Comparison of ENCODE assay signal across 1 cellular context in the genomic region with DNA sequence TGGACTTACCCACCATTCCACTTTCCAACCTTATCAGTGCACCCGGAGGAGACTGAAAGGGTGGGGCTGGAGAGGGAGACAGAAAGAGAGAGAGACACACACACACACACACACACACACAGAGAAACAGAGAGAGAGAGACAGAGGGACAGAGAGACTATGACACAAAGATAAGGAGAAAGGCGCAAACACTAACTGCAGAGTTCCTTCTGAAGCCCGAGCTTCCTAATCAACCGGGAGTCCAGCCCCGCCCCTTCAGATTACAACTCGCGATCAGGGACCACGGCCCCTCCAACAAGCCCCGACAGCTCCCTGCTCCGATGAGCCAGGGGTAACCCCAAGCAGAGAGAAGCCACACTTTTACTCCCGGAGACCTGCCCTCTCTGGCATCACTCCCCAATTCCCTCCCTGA.
TF ChIP-seq lines count a peak whose summit lies in the region.

No MANE protein-coding gene starts in this region.

TF ChIP-seq in K562, 482 proteins besides CTCF, POLR2A, EP300 and RAD21 (continues in another document):
- TF ChIP-seq CTCFL (IDR thresholded peaks at IDR 0.05; ENCODE audit: borderline replicate concordance, insufficient read depth, low read depth, low read length, poor library complexity, severe bottlenecking) (no peak), ZNF699 (CRISPR knock-in tag; IDR thresholded peaks at IDR 0.05; ENCODE audit: insufficient replicate concordance) (no peak), ZNF212 (CRISPR knock-in tag; IDR thresholded peaks at IDR 0.05) (peak; percentile 94), JUNB (CRISPR knock-in tag; conservative IDR thresholded peaks at IDR 0.05) (no peak), SAFB (IDR thresholded peaks at IDR 0.05; ENCODE audit: borderline replicate concordance, low read depth, low read length) (no peak), KDM4B (IDR thresholded peaks at IDR 0.05; ENCODE audit: borderline replicate concordance in 2 of 2, low read depth in 1 of 2) (no peak; a peak in 1 of 4 replicates), LEF1 (IDR thresholded peaks at IDR 0.05) (peak; percentile 94), MAFG (tag; conservative IDR thresholded peaks at IDR 0.05) (no peak), ZNF609 (CRISPR knock-in tag; IDR thresholded peaks at IDR 0.05; ENCODE audit: borderline replicate concordance) (0 out of 2 replicates have a peak, but pooled peaks have one; percentile 60), ZZZ3 (IDR thresholded peaks at IDR 0.05) (no peak), MYNN (IDR thresholded peaks at IDR 0.05) (no peak), MYNN (CRISPR knock-in tag; IDR thresholded peaks at IDR 0.05) (no peak), E2F6 (IDR thresholded peaks at IDR 0.05; ENCODE audit: borderline replicate concordance in 1 of 2, extremely low read depth in 1 of 2, insufficient read depth in 1 of 2, insufficient read length in 1 of 2, low read depth in 1 of 2, low read length in 1 of 2, poor library complexity in 1 of 2, severe bottlenecking in 1 of 2) (no peak), NFXL1 (CRISPR knock-in tag; IDR thresholded peaks at IDR 0.05) (no peak), NBN (IDR thresholded peaks at IDR 0.05; ENCODE audit: low read depth) (peak; percentile 99), ARID2 (IDR thresholded peaks at IDR 0.05) (peak; percentile 58; the same call in 1 of the 2 replicates), POLR2AphosphoS2 (IDR thresholded peaks at IDR 0.05; ENCODE audit: low read length) (no peak), HEY1 (CRISPR knock-in tag; IDR thresholded peaks at IDR 0.05; ENCODE audit: borderline replicate concordance) (peak; percentile 31; the same call in 1 of the 2 replicates), KLF13 (tag; IDR thresholded peaks at IDR 0.05; ENCODE audit: borderline replicate concordance, low read depth) (peak; percentile 35; the same call in 1 of the 2 replicates), TGIF2 (CRISPR knock-in tag; IDR thresholded peaks at IDR 0.05) (no peak), TAL1 (IDR thresholded peaks at IDR 0.05) (peak; percentile 63), RHOXF2B (CRISPR knock-in tag; conservative IDR thresholded peaks at IDR 0.05) (no peak), HDAC3 (IDR thresholded peaks at IDR 0.05; ENCODE audit: borderline replicate concordance, partially characterized antibody) (no peak), MCM2 (IDR thresholded peaks at IDR 0.05; ENCODE audit: low read depth) (no peak), ETS2 (tag; IDR thresholded peaks at IDR 0.05; ENCODE audit: borderline replicate concordance, poor library complexity, severe bottlenecking) (no peak), NEUROD1 (IDR thresholded peaks at IDR 0.05; ENCODE audit: borderline replicate concordance, low read depth, low read length, partially characterized antibody) (peak; percentile 52), HDAC6 (IDR thresholded peaks at IDR 0.05; ENCODE audit: low read depth, low read length) (no peak), ELK3 (CRISPR knock-in tag; IDR thresholded peaks at IDR 0.05) (no peak), POLR3A (IDR thresholded peaks at IDR 0.05; ENCODE audit: borderline replicate concordance, extremely low read depth, insufficient read depth, insufficient read length) (no peak), SAP30 (IDR thresholded peaks at IDR 0.05; ENCODE audit: borderline replicate concordance, insufficient read depth, low read depth, low read length, poor library complexity, severe bottlenecking) (no peak), ARHGAP35 (IDR thresholded peaks at IDR 0.05; ENCODE audit: partially characterized antibody) (peak; percentile 42), BRD4 (IDR thresholded peaks at IDR 0.05) (no peak), TEAD4 (IDR thresholded peaks at IDR 0.05; ENCODE audit: low read length) (peak; percentile 34; the same call in 1 of the 2 replicates), TEAD4 (CRISPR knock-in tag; IDR thresholded peaks at IDR 0.05; ENCODE audit: borderline replicate concordance) (no peak), SMC3 (conservative IDR thresholded peaks at IDR 0.05; ENCODE audit: insufficient read depth, low read depth, low read length) (no peak), KLF1 (tag; IDR thresholded peaks at IDR 0.05) (peak; percentile 32; the same call in 1 of the 2 replicates), ZNF253 (CRISPR knock-in tag; conservative IDR thresholded peaks at IDR 0.05) (no peak), SETDB1 (IDR thresholded peaks at IDR 0.05; ENCODE audit: low read length) (no peak), EHMT2 (IDR thresholded peaks at IDR 0.05) (peak; percentile 91), ZEB2 (IDR thresholded peaks at IDR 0.05) (peak; percentile 88), ZNF282 (CRISPR knock-in tag; IDR thresholded peaks at IDR 0.05) (no peak), TFAM (CRISPR knock-in tag; conservative IDR thresholded peaks at IDR 0.05) (no peak), IRF1 (CRISPR knock-in tag; IDR thresholded peaks at IDR 0.05; ENCODE audit: borderline replicate concordance) (peak; percentile 43; the same call in 1 of the 2 replicates), STAT5B (CRISPR knock-in tag; IDR thresholded peaks at IDR 0.05) (no peak)
- TF ChIP-seq, protein P1, sequence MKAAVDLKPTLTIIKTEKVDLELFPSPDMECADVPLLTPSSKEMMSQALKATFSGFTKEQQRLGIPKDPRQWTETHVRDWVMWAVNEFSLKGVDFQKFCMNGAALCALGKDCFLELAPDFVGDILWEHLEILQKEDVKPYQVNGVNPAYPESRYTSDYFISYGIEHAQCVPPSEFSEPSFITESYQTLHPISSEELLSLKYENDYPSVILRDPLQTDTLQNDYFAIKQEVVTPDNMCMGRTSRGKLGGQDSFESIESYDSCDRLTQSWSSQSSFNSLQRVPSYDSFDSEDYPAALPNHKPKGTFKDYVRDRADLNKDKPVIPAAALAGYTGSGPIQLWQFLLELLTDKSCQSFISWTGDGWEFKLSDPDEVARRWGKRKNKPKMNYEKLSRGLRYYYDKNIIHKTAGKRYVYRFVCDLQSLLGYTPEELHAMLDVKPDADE (conservative IDR thresholded peaks at IDR 0.05; ENCODE audit: control insufficient read depth, low read depth, low read length), result no peak
- TF ChIP-seq, protein P2, sequence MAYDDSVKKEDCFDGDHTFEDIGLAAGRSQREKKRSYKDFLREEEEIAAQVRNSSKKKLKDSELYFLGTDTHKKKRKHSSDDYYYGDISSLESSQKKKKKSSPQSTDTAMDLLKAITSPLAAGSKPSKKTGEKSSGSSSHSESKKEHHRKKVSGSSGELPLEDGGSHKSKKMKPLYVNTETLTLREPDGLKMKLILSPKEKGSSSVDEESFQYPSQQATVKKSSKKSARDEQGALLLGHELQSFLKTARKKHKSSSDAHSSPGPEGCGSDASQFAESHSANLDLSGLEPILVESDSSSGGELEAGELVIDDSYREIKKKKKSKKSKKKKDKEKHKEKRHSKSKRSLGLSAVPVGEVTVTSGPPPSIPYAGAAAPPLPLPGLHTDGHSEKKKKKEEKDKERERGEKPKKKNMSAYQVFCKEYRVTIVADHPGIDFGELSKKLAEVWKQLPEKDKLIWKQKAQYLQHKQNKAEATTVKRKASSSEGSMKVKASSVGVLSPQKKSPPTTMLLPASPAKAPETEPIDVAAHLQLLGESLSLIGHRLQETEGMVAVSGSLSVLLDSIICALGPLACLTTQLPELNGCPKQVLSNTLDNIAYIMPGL (CRISPR knock-in tag; IDR thresholded peaks at IDR 0.05), result no peak
- TF ChIP-seq, protein P3, sequence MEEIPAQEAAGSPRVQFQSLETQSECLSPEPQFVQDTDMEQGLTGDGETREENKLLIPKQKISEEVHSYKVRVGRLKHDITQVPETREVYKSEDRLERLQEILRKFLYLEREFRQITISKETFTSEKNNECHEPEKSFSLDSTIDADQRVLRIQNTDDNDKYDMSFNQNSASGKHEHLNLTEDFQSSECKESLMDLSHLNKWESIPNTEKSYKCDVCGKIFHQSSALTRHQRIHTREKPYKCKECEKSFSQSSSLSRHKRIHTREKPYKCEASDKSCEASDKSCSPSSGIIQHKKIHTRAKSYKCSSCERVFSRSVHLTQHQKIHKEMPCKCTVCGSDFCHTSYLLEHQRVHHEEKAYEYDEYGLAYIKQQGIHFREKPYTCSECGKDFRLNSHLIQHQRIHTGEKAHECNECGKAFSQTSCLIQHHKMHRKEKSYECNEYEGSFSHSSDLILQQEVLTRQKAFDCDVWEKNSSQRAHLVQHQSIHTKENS (CRISPR knock-in tag; IDR thresholded peaks at IDR 0.05), result no peak
- TF ChIP-seq, protein P4, sequence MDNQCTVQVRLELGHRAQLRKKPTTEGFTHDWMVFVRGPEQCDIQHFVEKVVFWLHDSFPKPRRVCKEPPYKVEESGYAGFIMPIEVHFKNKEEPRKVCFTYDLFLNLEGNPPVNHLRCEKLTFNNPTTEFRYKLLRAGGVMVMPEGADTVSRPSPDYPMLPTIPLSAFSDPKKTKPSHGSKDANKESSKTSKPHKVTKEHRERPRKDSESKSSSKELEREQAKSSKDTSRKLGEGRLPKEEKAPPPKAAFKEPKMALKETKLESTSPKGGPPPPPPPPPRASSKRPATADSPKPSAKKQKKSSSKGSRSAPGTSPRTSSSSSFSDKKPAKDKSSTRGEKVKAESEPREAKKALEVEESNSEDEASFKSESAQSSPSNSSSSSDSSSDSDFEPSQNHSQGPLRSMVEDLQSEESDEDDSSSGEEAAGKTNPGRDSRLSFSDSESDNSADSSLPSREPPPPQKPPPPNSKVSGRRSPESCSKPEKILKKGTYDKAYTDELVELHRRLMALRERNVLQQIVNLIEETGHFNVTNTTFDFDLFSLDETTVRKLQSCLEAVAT (IDR thresholded peaks at IDR 0.05), result peak; percentile 96 to 97
- TF ChIP-seq, protein P5, sequence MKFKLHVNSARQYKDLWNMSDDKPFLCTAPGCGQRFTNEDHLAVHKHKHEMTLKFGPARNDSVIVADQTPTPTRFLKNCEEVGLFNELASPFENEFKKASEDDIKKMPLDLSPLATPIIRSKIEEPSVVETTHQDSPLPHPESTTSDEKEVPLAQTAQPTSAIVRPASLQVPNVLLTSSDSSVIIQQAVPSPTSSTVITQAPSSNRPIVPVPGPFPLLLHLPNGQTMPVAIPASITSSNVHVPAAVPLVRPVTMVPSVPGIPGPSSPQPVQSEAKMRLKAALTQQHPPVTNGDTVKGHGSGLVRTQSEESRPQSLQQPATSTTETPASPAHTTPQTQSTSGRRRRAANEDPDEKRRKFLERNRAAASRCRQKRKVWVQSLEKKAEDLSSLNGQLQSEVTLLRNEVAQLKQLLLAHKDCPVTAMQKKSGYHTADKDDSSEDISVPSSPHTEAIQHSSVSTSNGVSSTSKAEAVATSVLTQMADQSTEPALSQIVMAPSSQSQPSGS (CRISPR knock-in tag; IDR thresholded peaks at IDR 0.05), result no peak
